In genomic region chr13:24356837-24357236, GRCh38 we compare ENCODE assay signal across 22 cellular contexts. TPM values are rescaled to one million over a fixed set of nuclear protein-coding genes. Genes with fewer than 3 reads are reported as not detected.
"Had no signal": no experiment of that assay in that cellular context is flagged by ENCODE, and none has a peak within 500 bp of the region (broad histone marks: within the 10 kb centered on the region; RNA-seq: fewer than 3 reads in every experiment).

No MANE protein-coding gene starts in this region.

- H3K4me3 ChIP-seq: MG63, SJSA1, SK-N-MC had no signal

- H3K27ac ChIP-seq: HL-60, SJSA1, SK-N-MC had no signal

- DNase-seq: Karpas-422, KG1, MG63, NCI-H1092, NCI-H1105 treated with DMSO at 0.1 percent for 48 hours, NCI-H1417 treated with DMSO at 0.1 percent for 48 hours, NCI-H146, NCI-H1694 treated with DMSO at 0.1 percent for 48 hours, NCI-H1930, NCI-H2081, NCI-H2107, NCI-H2227 treated with DMSO at 0.1 percent for 48 hours, NCI-H524, NCI-H526 treated with DMSO at 0.1 percent for 48 hours, NCI-H748 treated with DMSO at 0.1 percent for 48 hours, Right ventricle myocardium superior, RPMI8226, SIG-M5 had no signal

- H3K9me3 ChIP-seq: MG63, SJSA1 had no signal

- H3K36me3 ChIP-seq: MG63, SJSA1 had no signal

- H3K27me3 ChIP-seq: MG63, SJSA1 had no signal

- H3K4me1 ChIP-seq: SJSA1 had no signal

RNA-seq across cellular contexts. Expression of gene C1QTNF9, which starts 47.5 kb away (rescaled TPM):
- total RNA-seq: NCI-H460, SJSA1 had no signal
